In genomic region chr11:796565-797299, GRCh38 we compare ENCODE assay signal across 8 cellular contexts. TPM values are rescaled to one million over a fixed set of nuclear protein-coding genes. Genes with fewer than 3 reads are reported as not detected.
DNase-seq lines count a peak whose midpoint lies in the region; ATAC-seq and TF ChIP-seq lines count a peak whose summit lies in the region.

No MANE protein-coding gene starts in this region.

- ATAC-seq in naive B cell (ENCODE audit: low read depth in 2 of 2) (no peak), GM21576 (IDR thresholded peaks at IDR 0.05; ENCODE audit: unreplicated experiment) (no peak), GM18909 (IDR thresholded peaks at IDR 0.05; ENCODE audit: poor library complexity, unreplicated experiment) (no peak)

- peak overlapping the region; percentile 77 for H3K4me3 ChIP-seq in AG10803 (ENCODE audit: low read length)
- H3K4me3 ChIP-seq in Jurkat, Clone E6-1 (ENCODE audit: low read length), result peak overlapping the region; percentile 85

- peak overlapping the region; percentile 84 to 98 (median 94) for H3K27ac Mint-ChIP-seq in naive B cell

- H3K36me3 Mint-ChIP-seq in naive B cell, result no peaks in the 10 kb centered on the region

- H3K9me3 Mint-ChIP-seq in naive B cell, result no peaks in the 10 kb centered on the region

- no peaks in the 10 kb centered on the region for H3K27me3 Mint-ChIP-seq in naive B cell

- H3K27ac ChIP-seq in cingulate gyrus (ENCODE audit: low read depth, low read length), result peak overlapping the region; percentile 79

- TF ChIP-seq CTCF in AG10803 (conservative IDR thresholded peaks at IDR 0.05; ENCODE audit: low read length), result no peak

- peak overlapping the region; percentile 86 to 98 (median 96) for H3K4me3 Mint-ChIP-seq in naive B cell

- DNase-seq in AG10803 (ENCODE audit: low read depth) (no peak), naive B cell (no peak), Kasumi-1 (lab: John Stamatoyannopoulos, UW) (no peak), NCI-H1436 treated with DMSO at 0.1 percent for 48 hours (lab: John Stamatoyannopoulos, UW) (no peak)
- no peak for DNase-seq in Jurkat, Clone E6-1 (ENCODE audit: low read depth, low spot score)

- peaks cover 8 to 17% (median 13%) of the 10 kb centered on the region in 3 donors for H3K4me1 Mint-ChIP-seq in naive B cell

RNA-seq across cellular contexts. Expression of gene SLC25A22, which starts 1.3 kb away (rescaled TPM):
- polyA plus RNA-seq in Jurkat, Clone E6-1 (2012; ENCODE audit: insufficient read depth, insufficient read length), result 27.1 TPM
- 1 to 10 TPM; 6.8 to 9.4 (median 7.2) TPM for polyA plus RNA-seq in naive B cell (ENCODE audit: low read depth in 6 of 6)

RNA-seq across cellular contexts. Expression of gene CEND1, which starts 6.8 kb away (rescaled TPM):
- not detected for polyA plus RNA-seq in Jurkat, Clone E6-1 (2012; ENCODE audit: insufficient read depth, insufficient read length)
- not detected for polyA plus RNA-seq in naive B cell (ENCODE audit: low read depth in 6 of 6)

RNA-seq across cellular contexts. Expression of gene PIDD1, which starts 8.3 kb away (rescaled TPM):
- 26.8 TPM for polyA plus RNA-seq in Jurkat, Clone E6-1 (2012; ENCODE audit: insufficient read depth, insufficient read length)
- 1 to 10 TPM in 5 of 6 donors, not detected in 1; 2.6 to 6.2 (median 3.5) TPM for polyA plus RNA-seq in naive B cell (ENCODE audit: low read depth in 6 of 6)

RNA-seq across cellular contexts. Expression of gene RPLP2, which starts 13.0 kb away (rescaled TPM):
- 2,039 TPM for polyA plus RNA-seq in Jurkat, Clone E6-1 (2012; ENCODE audit: insufficient read depth, insufficient read length)
- 1,000 to 10,000 TPM; 1,447 to 3,573 (median 3,150) TPM for polyA plus RNA-seq in naive B cell (ENCODE audit: low read depth in 6 of 6)

RNA-seq across cellular contexts. Expression of gene GATD1, which starts 19.4 kb away (rescaled TPM):
- 50.0 TPM for polyA plus RNA-seq in Jurkat, Clone E6-1 (2012; ENCODE audit: insufficient read depth, insufficient read length)
- polyA plus RNA-seq in naive B cell (ENCODE audit: low read depth in 6 of 6), result 10 to 100 TPM in 1 of 6 donors, 1 to 10 TPM in 4, not detected in 1; 4.5 to 14.1 (median 7.0) TPM
